ENCODE assay signal across 1 cellular context in genomic region chr17:37358098-37358829, GRCh38.
A peak's percentile ranks its signal among the peaks of the same experiment; 100 is the strongest.
TF ChIP-seq lines count a peak whose summit lies in the region.

No MANE protein-coding gene starts in this region.

TF ChIP-seq in K562, 482 proteins besides CTCF, POLR2A, EP300 and RAD21 (continued from another document):
- TF ChIP-seq TAF1 (IDR thresholded peaks at IDR 0.05; ENCODE audit: control insufficient read depth, extremely low read depth, insufficient read depth, low read length, severe bottlenecking) (no peak), ZFP36 (IDR thresholded peaks at IDR 0.05; ENCODE audit: low read depth, low read length, partially characterized antibody) (no peak), SPI1 (IDR thresholded peaks at IDR 0.05; ENCODE audit: borderline replicate concordance, low read depth, low read length) (0 out of 2 replicates have a peak, but pooled peaks have one; percentile 24), KLF13 (tag; IDR thresholded peaks at IDR 0.05; ENCODE audit: borderline replicate concordance, low read depth) (peak; percentile 96; the same call in 1 of the 2 replicates), PHB2 (IDR thresholded peaks at IDR 0.05; ENCODE audit: low read depth) (no peak), ILK (tag; IDR thresholded peaks at IDR 0.05; ENCODE audit: borderline replicate concordance, low read depth) (no peak), CHD1 (IDR thresholded peaks at IDR 0.05; ENCODE audit: low read length) (peak; percentile 64), KDM2B (CRISPR knock-in tag; IDR thresholded peaks at IDR 0.05) (no peak), SRF (CRISPR knock-in tag; IDR thresholded peaks at IDR 0.05) (no peak), SIN3A (IDR thresholded peaks at IDR 0.05; ENCODE audit: borderline replicate concordance in 2 of 2, control insufficient read depth in 1 of 2, low read depth in 2 of 2, low read length in 2 of 2) (peak; percentile 77 to 95; a peak in 3 of 4 replicates), FOXA1 (IDR thresholded peaks at IDR 0.05; ENCODE audit: borderline replicate concordance) (no peak), ZBTB12 (CRISPR knock-in tag; IDR thresholded peaks at IDR 0.05) (no peak), FOXK2 (conservative IDR thresholded peaks at IDR 0.05 in 1 of 2, IDR thresholded peaks at IDR 0.05 in 1 of 2; ENCODE audit: low read depth in 2 of 2) (no peak), WHSC1 (IDR thresholded peaks at IDR 0.05; ENCODE audit: low read length) (no peak), NCOR1 (IDR thresholded peaks at IDR 0.05) (no peak), HNRNPK (IDR thresholded peaks at IDR 0.05; ENCODE audit: low read depth, low read length, poor library complexity, severe bottlenecking) (no peak), ZNF583 (CRISPR knock-in tag; IDR thresholded peaks at IDR 0.05) (0 out of 2 replicates have a peak, but pooled peaks have one; percentile 28), SMARCA4 (IDR thresholded peaks at IDR 0.05) (no peak), JUND (IDR thresholded peaks at IDR 0.05; ENCODE audit: borderline replicate concordance, low read depth, low read length) (no peak), JUND (tag; IDR thresholded peaks at IDR 0.05; ENCODE audit: borderline replicate concordance, low read depth, low read length) (no peak), CREM (IDR thresholded peaks at IDR 0.05; ENCODE audit: low read depth) (no peak)
- TF ChIP-seq, protein P1, sequence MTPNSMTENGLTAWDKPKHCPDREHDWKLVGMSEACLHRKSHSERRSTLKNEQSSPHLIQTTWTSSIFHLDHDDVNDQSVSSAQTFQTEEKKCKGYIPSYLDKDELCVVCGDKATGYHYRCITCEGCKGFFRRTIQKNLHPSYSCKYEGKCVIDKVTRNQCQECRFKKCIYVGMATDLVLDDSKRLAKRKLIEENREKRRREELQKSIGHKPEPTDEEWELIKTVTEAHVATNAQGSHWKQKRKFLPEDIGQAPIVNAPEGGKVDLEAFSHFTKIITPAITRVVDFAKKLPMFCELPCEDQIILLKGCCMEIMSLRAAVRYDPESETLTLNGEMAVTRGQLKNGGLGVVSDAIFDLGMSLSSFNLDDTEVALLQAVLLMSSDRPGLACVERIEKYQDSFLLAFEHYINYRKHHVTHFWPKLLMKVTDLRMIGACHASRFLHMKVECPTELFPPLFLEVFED (CRISPR knock-in tag; conservative IDR thresholded peaks at IDR 0.05) = no peak
- TF ChIP-seq, protein P2, sequence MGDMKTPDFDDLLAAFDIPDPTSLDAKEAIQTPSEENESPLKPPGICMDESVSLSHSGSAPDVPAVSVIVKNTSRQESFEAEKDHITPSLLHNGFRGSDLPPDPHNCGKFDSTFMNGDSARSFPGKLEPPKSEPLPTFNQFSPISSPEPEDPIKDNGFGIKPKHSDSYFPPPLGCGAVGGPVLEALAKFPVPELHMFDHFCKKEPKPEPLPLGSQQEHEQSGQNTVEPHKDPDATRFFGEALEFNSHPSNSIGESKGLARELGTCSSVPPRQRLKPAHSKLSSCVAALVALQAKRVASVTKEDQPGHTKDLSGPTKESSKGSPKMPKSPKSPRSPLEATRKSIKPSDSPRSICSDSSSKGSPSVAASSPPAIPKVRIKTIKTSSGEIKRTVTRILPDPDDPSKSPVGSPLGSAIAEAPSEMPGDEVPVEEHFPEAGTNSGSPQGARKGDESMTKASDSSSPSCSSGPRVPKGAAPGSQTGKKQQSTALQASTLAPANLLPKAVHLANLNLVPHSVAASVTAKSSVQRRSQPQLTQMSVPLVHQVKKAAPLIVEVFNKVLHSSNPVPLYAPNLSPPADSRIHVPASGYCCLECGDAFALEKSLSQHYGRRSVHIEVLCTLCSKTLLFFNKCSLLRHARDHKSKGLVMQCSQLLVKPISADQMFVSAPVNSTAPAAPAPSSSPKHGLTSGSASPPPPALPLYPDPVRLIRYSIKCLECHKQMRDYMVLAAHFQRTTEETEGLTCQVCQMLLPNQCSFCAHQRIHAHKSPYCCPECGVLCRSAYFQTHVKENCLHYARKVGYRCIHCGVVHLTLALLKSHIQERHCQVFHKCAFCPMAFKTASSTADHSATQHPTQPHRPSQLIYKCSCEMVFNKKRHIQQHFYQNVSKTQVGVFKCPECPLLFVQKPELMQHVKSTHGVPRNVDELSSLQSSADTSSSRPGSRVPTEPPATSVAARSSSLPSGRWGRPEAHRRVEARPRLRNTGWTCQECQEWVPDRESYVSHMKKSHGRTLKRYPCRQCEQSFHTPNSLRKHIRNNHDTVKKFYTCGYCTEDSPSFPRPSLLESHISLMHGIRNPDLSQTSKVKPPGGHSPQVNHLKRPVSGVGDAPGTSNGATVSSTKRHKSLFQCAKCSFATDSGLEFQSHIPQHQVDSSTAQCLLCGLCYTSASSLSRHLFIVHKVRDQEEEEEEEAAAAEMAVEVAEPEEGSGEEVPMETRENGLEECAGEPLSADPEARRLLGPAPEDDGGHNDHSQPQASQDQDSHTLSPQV (IDR thresholded peaks at IDR 0.05) = no peak
